Comparison of ENCODE assay signal across 15 cellular contexts in genomic region chr17:45578516-45579455, GRCh38.
DNase-seq lines count a peak whose midpoint lies in the region; ATAC-seq and TF ChIP-seq lines count a peak whose summit lies in the region.
"Had no signal": no experiment of that assay in that cellular context is flagged by ENCODE, and none has a peak within 500 bp of the region (broad histone marks: within the 10 kb centered on the region; RNA-seq: fewer than 3 reads in every experiment).

No MANE protein-coding gene starts in this region.

- H3K18ac ChIP-seq in mesendoderm (ENCODE audit: low read length) = no peak overlapping the region

- H2BK120ac ChIP-seq in mesendoderm (ENCODE audit: low read depth, low read length) = no peak overlapping the region

- peak overlapping the region; percentile 33 to 59 for H3K27ac Mint-ChIP-seq in effector memory CD8-positive, alpha-beta T cell
- H3K27ac Mint-ChIP-seq: activated CD8-positive, alpha-beta T cell treated with anti-CD3 and anti-CD28 coated beads, Interleukin-2, amount 10 ng/mL, durations not matched to agents 7 days and 5 days; activated T-helper 17 cell treated with anti-CD3 and anti-CD28 coated beads, Interleukin-2, amount 50 U/mL, for 72 hours had no signal

- POLR2A ChIA-PET in HEK293 (lab: Yijun Ruan, JAX) = interaction anchor here (0.5 kb wide), 1 partner anchor 402 kb away, joined by 7 read pairs; no protein-coding TSS in a partner anchor

- H3K9me3 ChIP-seq in HEK293 (ENCODE audit: control insufficient read depth, insufficient read depth, low read depth, low read length) = no peaks in the 10 kb centered on the region
- H3K9me3 ChIP-seq: Peyer's patch, stomach had no signal

- no peaks in the 10 kb centered on the region for H3K9me3 Mint-ChIP-seq in effector memory CD8-positive, alpha-beta T cell
- H3K9me3 Mint-ChIP-seq: activated T-helper 17 cell treated with anti-CD3 and anti-CD28 coated beads, Interleukin-2, amount 50 U/mL, for 72 hours; immature natural killer cell; T-cell had no signal

- H3K36me3 ChIP-seq in HEK293 (ENCODE audit: control insufficient read depth in 2 of 2, insufficient read depth in 1 of 2, low read length in 2 of 2) (peaks cover 10 to 14% of the 10 kb centered on the region in 2 experiments; a peak in 2 of 3 replicates), mesendoderm (ENCODE audit: control insufficient read depth, insufficient read depth, low read length) (no peaks in the 10 kb centered on the region)
- H3K36me3 ChIP-seq: Peyer's patch had no signal

- no peak overlapping the region for H3K56ac ChIP-seq in mesendoderm (ENCODE audit: low read length)

- H3K36me3 Mint-ChIP-seq in effector memory CD8-positive, alpha-beta T cell (ENCODE audit: insufficient read depth) = peaks cover 43% of the 10 kb centered on the region

- H3K27me3 ChIP-seq in mesendoderm (ENCODE audit: insufficient read depth, low read length, poor library complexity) = no peaks in the 10 kb centered on the region
- H3K27me3 ChIP-seq: Peyer's patch, stomach had no signal

- DNase-seq in effector memory CD8-positive, alpha-beta T cell = no peak
- DNase-seq in mesenteric fat pad (ENCODE audit: low spot score) = peak; percentile 77
- DNase-seq in SHP77 treated with DMSO at 0.1 percent for 48 hours (lab: John Stamatoyannopoulos, UW) = no peak
- no peak for DNase-seq in mesendoderm
- DNase-seq: activated CD8-positive, alpha-beta T cell treated with anti-CD3 and anti-CD28 coated beads, Interleukin-2, amount 10 ng/mL, durations not matched to agents 7 days and 5 days; immature natural killer cell; NCI-H1105; Peyer's patch; stomach; T-cell had no signal

- no peak overlapping the region for H3K4ac ChIP-seq in mesendoderm (ENCODE audit: low read depth, low read length)

- no peak overlapping the region for H2BK5ac ChIP-seq in mesendoderm (ENCODE audit: low read length)

- no peak for ATAC-seq in effector memory CD8-positive, alpha-beta T cell (replicated peaks)
- ATAC-seq in HG03342 (IDR thresholded peaks at IDR 0.05; ENCODE audit: unreplicated experiment) (no peak), GM18505 (IDR thresholded peaks at IDR 0.05; ENCODE audit: unreplicated experiment) (no peak)
- ATAC-seq: activated CD8-positive, alpha-beta T cell treated with anti-CD3 and anti-CD28 coated beads, Interleukin-2, amount 10 ng/mL, durations not matched to agents 7 days and 5 days; activated T-helper 17 cell treated with anti-CD3 and anti-CD28 coated beads, Interleukin-2, amount 50 U/mL, for 72 hours; T-cell had no signal

- H3K27me3 Mint-ChIP-seq in effector memory CD8-positive, alpha-beta T cell = no peaks in the 10 kb centered on the region
- H3K27me3 Mint-ChIP-seq: activated T-helper 17 cell treated with anti-CD3 and anti-CD28 coated beads, Interleukin-2, amount 50 U/mL, for 72 hours; T-cell had no signal

- CTCF ChIA-PET in HEK293 (lab: Yijun Ruan, JAX) = interaction anchor here (0.6 to 1.1 kb wide), 4 partner anchors 14 to 253 kb away, joined by 3 to 4 read pairs (median 4); no protein-coding TSS in a partner anchor

- no CpG with 5 or more reads among the region's 10 CpGs for WGBS in mesendoderm (ENCODE audit: extremely low coverage, insufficient coverage, low lambda C conversion rate)

- H3K23ac ChIP-seq in mesendoderm (ENCODE audit: low read length) = no peak overlapping the region

- no peak overlapping the region for H2AK5ac ChIP-seq in mesendoderm (ENCODE audit: low read length)

- H3K4me3 Mint-ChIP-seq in effector memory CD8-positive, alpha-beta T cell = no peak overlapping the region
- H3K4me3 Mint-ChIP-seq: activated CD8-positive, alpha-beta T cell treated with anti-CD3 and anti-CD28 coated beads, Interleukin-2, amount 10 ng/mL, durations not matched to agents 7 days and 5 days; activated T-helper 17 cell treated with anti-CD3 and anti-CD28 coated beads, Interleukin-2, amount 50 U/mL, for 72 hours; immature natural killer cell; T-cell had no signal

- TF ChIP-seq CTCF in C4-2B (conservative IDR thresholded peaks at IDR 0.05) = no peak
- TF ChIP-seq CTCF in HEK293 (tag by site-specific recombination; IDR thresholded peaks at IDR 0.05) = no peak

- no peak overlapping the region for H2BK15ac ChIP-seq in mesendoderm (replicated peaks; ENCODE audit: low read depth)

- peaks cover 31% of the 10 kb centered on the region for H3K79me1 ChIP-seq in mesendoderm (ENCODE audit: low read length)

- peaks cover 63% of the 10 kb centered on the region for H3K79me2 ChIP-seq in mesendoderm (ENCODE audit: control insufficient read depth, insufficient read depth, low read length)

- H3K4me2 ChIP-seq in mesendoderm (ENCODE audit: low read length) = no peak overlapping the region

- H3K4me1 Mint-ChIP-seq in effector memory CD8-positive, alpha-beta T cell (ENCODE audit: low read depth in 2 of 2) = peaks cover 41 to 75% of the 10 kb centered on the region in 2 donors

- H3K27ac ChIP-seq in C4-2B (peak overlapping the region; percentile 1; the same call in 1 of the 2 replicates), HEK293 (ENCODE audit: extremely low read depth, low read depth, low read length) (no peak overlapping the region), mesendoderm (ENCODE audit: low read depth, low read length) (no peak overlapping the region)
- H3K27ac ChIP-seq: Peyer's patch had no signal

- H3K4me3 ChIP-seq in HEK293 (ENCODE audit: low read depth, low read length) (no peak overlapping the region), mesendoderm (ENCODE audit: low read length) (no peak overlapping the region)
- H3K4me3 ChIP-seq: Peyer's patch, stomach had no signal

- H3K9ac ChIP-seq in mesendoderm (ENCODE audit: low read length) = no peak overlapping the region

- H3K4me1 ChIP-seq in HEK293 (ENCODE audit: control insufficient read depth, insufficient read depth, low read length) (peaks cover 37% of the 10 kb centered on the region), mesendoderm (ENCODE audit: control insufficient read depth, low read depth, low read length) (peaks cover 10% of the 10 kb centered on the region)

- no peak overlapping the region for H4K5ac ChIP-seq in mesendoderm (ENCODE audit: low read length)

- no peak overlapping the region for H4K8ac ChIP-seq in mesendoderm (ENCODE audit: low read depth, low read length)

- no peak for TF ChIP-seq POLR2A in GM18505 (IDR thresholded peaks at IDR 0.05; ENCODE audit: borderline replicate concordance, extremely low read depth, insufficient read depth, insufficient read length)

TF ChIP-seq in HEK293, 187 proteins besides CTCF, POLR2A, EP300 and RAD21:
- TF ChIP-seq ZNF121 (tag by site-specific recombination; IDR thresholded peaks at IDR 0.05) (peak; percentile 74; the same call in 1 of the 2 replicates), ZNF354C (tag by site-specific recombination; IDR thresholded peaks at IDR 0.05; ENCODE audit: borderline replicate concordance, low read depth) (no peak), SCRT1 (tag by site-specific recombination; IDR thresholded peaks at IDR 0.05; ENCODE audit: borderline replicate concordance) (0 out of 2 replicates have a peak, but pooled peaks have one; percentile 22), ZNF600 (tag by site-specific recombination; IDR thresholded peaks at IDR 0.05) (peak; percentile 88), SCRT2 (tag by site-specific recombination; IDR thresholded peaks at IDR 0.05) (peak; percentile 91), ZNF501 (tag by site-specific recombination; IDR thresholded peaks at IDR 0.05) (0 out of 2 replicates have a peak, but pooled peaks have one; percentile 36), ZNF423 (tag by site-specific recombination; IDR thresholded peaks at IDR 0.05) (0 out of 2 replicates have a peak, but pooled peaks have one; percentile 4), GFI1B (tag by site-specific recombination; IDR thresholded peaks at IDR 0.05) (no peak), PRDM1 (tag by site-specific recombination; IDR thresholded peaks at IDR 0.05) (0 out of 2 replicates have a peak, but pooled peaks have one; percentile 3), ZNF660 (tag by site-specific recombination; IDR thresholded peaks at IDR 0.05) (peak; percentile 64; the same call in 1 of the 2 replicates), IKZF3 (tag by site-specific recombination; IDR thresholded peaks at IDR 0.05) (peak; percentile 32; the same call in 1 of the 2 replicates), ZNF23 (tag by site-specific recombination; IDR thresholded peaks at IDR 0.05; ENCODE audit: borderline replicate concordance) (no peak)
